Comparison of ENCODE assay signal across 8 cellular contexts in the genomic region with DNA sequence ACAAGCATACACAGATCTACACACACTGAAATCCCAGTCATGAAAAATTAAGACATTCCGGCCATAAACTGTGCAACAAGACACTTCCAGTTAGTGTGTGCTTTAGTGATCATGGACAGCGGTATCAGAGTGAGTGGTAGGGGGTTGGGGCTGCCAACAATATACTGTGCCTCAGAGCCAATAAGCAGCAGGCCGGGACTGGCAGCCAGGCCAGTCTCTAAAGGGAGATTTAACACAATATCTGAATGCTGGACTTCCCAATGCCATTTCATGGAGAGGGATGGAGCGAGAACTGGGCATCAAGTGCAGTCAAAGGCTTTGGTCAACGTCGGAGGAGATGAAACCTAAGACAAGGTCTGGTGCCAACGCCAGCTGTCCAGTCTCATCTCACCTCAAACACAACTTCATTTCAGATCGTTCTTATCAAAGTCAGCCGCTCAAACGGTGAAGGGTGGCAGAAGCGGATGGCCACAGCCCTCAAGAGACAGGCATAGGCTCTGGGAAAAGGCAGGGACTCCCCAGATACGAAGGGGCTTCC. TPM values are rescaled to one million over a fixed set of nuclear protein-coding genes. Genes with fewer than 3 reads are reported as not detected.
A peak's percentile ranks its signal among the peaks of the same experiment; 100 is the strongest.
DNase-seq lines count a peak whose midpoint lies in the region; ATAC-seq and TF ChIP-seq lines count a peak whose summit lies in the region.

No MANE protein-coding gene starts in this region.

- ATAC-seq in CD4-positive, CD25-positive, alpha-beta regulatory T cell (ENCODE audit: low read depth in 2 of 2) = no peak
- no peak for ATAC-seq in HG02981 (IDR thresholded peaks at IDR 0.05; ENCODE audit: unreplicated experiment)
- ATAC-seq in GM18909 (IDR thresholded peaks at IDR 0.05; ENCODE audit: poor library complexity, unreplicated experiment) = no peak

- peak overlapping the region; percentile 93 for H3K27ac ChIP-seq in CD4-positive, CD25-positive, alpha-beta regulatory T cell (ENCODE audit: insufficient read depth, low read length, poor library complexity, severe bottlenecking)
- peak overlapping the region; percentile 88 to 98 (median 95) for H3K27ac ChIP-seq in spleen

- intact Hi-C loops in spleen (cut with DNase I; ENCODE audit: low total_unique reads) = no loop called here

- no peaks in the 10 kb centered on the region for H3K36me3 ChIP-seq in CD4-positive, CD25-positive, alpha-beta regulatory T cell (ENCODE audit: control insufficient read depth, insufficient read depth, low read length)
- no peaks in the 10 kb centered on the region for H3K36me3 ChIP-seq in spleen

- peak overlapping the region; percentile 85 to 98 (median 95) for H3K27ac Mint-ChIP-seq in CD4-positive, CD25-positive, alpha-beta regulatory T cell

- peak in 2 of 3 donors; percentile 9 to 45 for DNase-seq in CD4-positive, CD25-positive, alpha-beta regulatory T cell
- DNase-seq in HFF-Myc (ENCODE audit: extremely low read depth, low read depth) = no peak
- peak; percentile 41 for DNase-seq in SK-N-DZ (ENCODE audit: low spot score)
- peak; percentile 16 for DNase-seq in brain pericyte (ENCODE audit: low read depth, low spot score)
- DNase-seq in islet precursor cell = peak; percentile 69
- DNase-seq in spleen = peak; percentile 80

- no peaks in the 10 kb centered on the region for H3K9me3 Mint-ChIP-seq in CD4-positive, CD25-positive, alpha-beta regulatory T cell

- peaks cover 33% of the 10 kb centered on the region for H3K4me1 ChIP-seq in CD4-positive, CD25-positive, alpha-beta regulatory T cell (ENCODE audit: control insufficient read depth, insufficient read depth, low read length, poor library complexity, severe bottlenecking)
- peaks cover 26 to 89% (median 79%) of the 10 kb centered on the region in 6 donors for H3K4me1 ChIP-seq in spleen

- H3K4me3 ChIP-seq in CD4-positive, CD25-positive, alpha-beta regulatory T cell (ENCODE audit: low read depth, low read length) = peak overlapping the region; percentile 87
- H3K4me3 ChIP-seq in HFF-Myc (replicated peaks; ENCODE audit: low read depth, low read length) (peak overlapping the region; percentile 96), spleen (peak overlapping the region; percentile 72 to 98 (median 86))

- H3K9me3 ChIP-seq in CD4-positive, CD25-positive, alpha-beta regulatory T cell (ENCODE audit: control insufficient read depth in 2 of 2, low read length in 2 of 2) = no peaks in the 10 kb centered on the region
- H3K9me3 ChIP-seq in spleen = no peaks in the 10 kb centered on the region

- WGBS in spleen, 5 donors = 1 to 8% (median 6%) methylated on average over 12 of the region's 12 CpGs

- peaks cover 5% of the 10 kb centered on the region for H3K27me3 Mint-ChIP-seq in CD4-positive, CD25-positive, alpha-beta regulatory T cell

- H3K36me3 Mint-ChIP-seq in CD4-positive, CD25-positive, alpha-beta regulatory T cell = no peaks in the 10 kb centered on the region

- H3K4me3 Mint-ChIP-seq in CD4-positive, CD25-positive, alpha-beta regulatory T cell = peak overlapping the region; percentile 93 to 98 (median 96)

- H3K27me3 ChIP-seq in CD4-positive, CD25-positive, alpha-beta regulatory T cell (ENCODE audit: control insufficient read depth, insufficient read depth, low read length) = no peaks in the 10 kb centered on the region
- H3K27me3 ChIP-seq in spleen (replicated peaks in 1 of 7) = no peaks in the 10 kb centered on the region

- H3K4me1 Mint-ChIP-seq in CD4-positive, CD25-positive, alpha-beta regulatory T cell = peaks cover 32 to 63% (median 49%) of the 10 kb centered on the region in 4 donors

- no peak for TF ChIP-seq CTCF in HFF-Myc (IDR thresholded peaks at IDR 0.05; ENCODE audit: low read depth, low read length, missing control alignments)
- TF ChIP-seq CTCF in spleen (IDR thresholded peaks at IDR 0.05 in 8 of 11, conservative IDR thresholded peaks at IDR 0.05 in 3 of 11) = no peak

- no peak for TF ChIP-seq POLR2A in spleen (IDR thresholded peaks at IDR 0.05)

RNA-seq across cellular contexts. Expression of a gene that starts 1.0 kb away (rescaled TPM):
- total RNA-seq in CD4-positive, CD25-positive, alpha-beta regulatory T cell = 47.0 TPM
- 1 to 10 TPM; 6.1 to 9.2 (median 7.1) TPM for polyA plus RNA-seq in CD4-positive, CD25-positive, alpha-beta regulatory T cell
- 20.0 and 23.0 TPM in 2 replicates for polyA plus RNA-seq in SK-N-DZ (2014; cell fraction: cytosol; rRNA removed)
- polyA plus RNA-seq in SK-N-DZ (2014; cell fraction: nucleus; rRNA removed) = 15.7 and 16.8 TPM in 2 replicates
- 100 to 1,000 TPM in 3 of 7 donors, 10 to 100 TPM in 4; 68.5 to 115 (median 85.7) TPM for total RNA-seq in spleen
- polyA plus RNA-seq in spleen = 10 to 100 TPM in 1 of 3 donors, 1 to 10 TPM in 2; 7.3 to 11.1 (median 9.7) TPM

RNA-seq across cellular contexts. Expression of a gene that starts 31.3 kb away (rescaled TPM):
- not detected for total RNA-seq in CD4-positive, CD25-positive, alpha-beta regulatory T cell
- not detected for polyA plus RNA-seq in CD4-positive, CD25-positive, alpha-beta regulatory T cell
- not detected in 2 replicates for polyA plus RNA-seq in SK-N-DZ (2014; cell fraction: cytosol; rRNA removed)
- not detected in 2 replicates for polyA plus RNA-seq in SK-N-DZ (2014; cell fraction: nucleus; rRNA removed)
- total RNA-seq in spleen = under 1 TPM in 3 of 7 donors, not detected in 4; 0.38 to 0.52 (median 0.40) TPM
- polyA plus RNA-seq in spleen = under 1 TPM; 0.22 to 0.33 (median 0.32) TPM
